Comparison of ENCODE assay signal across 9 cellular contexts in genomic region chr5:56481998-56482698, GRCh38.
DNase-seq lines count a peak whose midpoint lies in the region; ATAC-seq, FAIRE-seq and TF ChIP-seq lines count a peak whose summit lies in the region.
"Had no signal": no experiment of that assay in that cellular context is flagged by ENCODE, and none has a peak within 500 bp of the region (broad histone marks: within the 10 kb centered on the region; RNA-seq: fewer than 3 reads in every experiment).

No MANE protein-coding gene starts in this region.

- ATAC-seq in SK-N-SH treated with all-trans-retinoic acid at 6 μM for 48 hours: no peak
- ATAC-seq in GM18868 (IDR thresholded peaks at IDR 0.05; ENCODE audit: unreplicated experiment): no peak

- no peak overlapping the region for H3K9ac ChIP-seq in SK-N-SH
- peak overlapping the region in 1 of 2 donors; percentile 90 for H3K9ac ChIP-seq in kidney (ENCODE audit: low read length in 2 of 2)
- H3K9ac ChIP-seq in subcutaneous abdominal adipose tissue (ENCODE audit: low read length in 5 of 5): peak overlapping the region in 3 of 5 donors; percentile 65 to 83 (median 73)

- DNase-seq in SK-N-SH (peak; percentile 31), kidney (no peak), 8988T (no peak)
- no peak for DNase-seq in activated T-helper 1 cell treated with anti-CD3 and anti-CD28 coated beads, Interleukin-12 subunit alpha, Interleukin-12 subunit beta, Interleukin-2, Interleukin-4 antibody, amounts not matched to agents 30 ng/mL and 10 ng/mL and 1 ng/mL, durations not matched to agents 14 hours and 24 hours and 36 hours (ENCODE audit: low spot score)
- DNase-seq in stimulated activated CD4-positive, alpha-beta T cell treated with anti-CD3 and anti-CD28 coated beads, Interleukin-12 subunit alpha, Interleukin-12 subunit beta, amount 100 ng/mL, for 4 hours: no peak

- no peaks in the 10 kb centered on the region for H3K79me2 ChIP-seq in SK-N-SH (ENCODE audit: insufficient read depth)

- POLR2A ChIA-PET in SK-N-SH (lab: Yijun Ruan, JAX): interaction anchor here (1.2 to 3.0 kb wide), 3 partner anchors 178 to 231 kb away, joined by 3 to 12 read pairs (median 3); no protein-coding TSS in a partner anchor

- no peaks in the 10 kb centered on the region for H3K9me2 ChIP-seq in SK-N-SH

- intact Hi-C loops in activated T-helper 1 cell treated with anti-CD3 and anti-CD28 coated beads, Interleukin-12 subunit alpha, Interleukin-12 subunit beta, Interleukin-2, Interleukin-4 antibody, amounts not matched to agents 30 ng/mL and 10 ng/mL and 1 ng/mL, durations not matched to agents 14 hours and 24 hours and 36 hours (cut with micrococcal nuclease): loop anchor here (2.0 to 5.0 kb wide), 6 partner anchors 105 to 355 kb away; no protein-coding TSS in a partner anchor
- intact Hi-C loops in kidney (cut with DNase I): no loop called here

- FAIRE-seq in kidney (lab: Jason Lieb, UNC): no peak
- FAIRE-seq: A204.1 had no signal

- no peak overlapping the region for H2AFZ ChIP-seq in SK-N-SH (ENCODE audit: low read depth)

- no peaks in the 10 kb centered on the region for H3K36me3 Mint-ChIP-seq in activated T-helper 1 cell treated with anti-CD3 and anti-CD28 coated beads, Interleukin-12 subunit alpha, Interleukin-12 subunit beta, Interleukin-2, Interleukin-4 antibody, amounts not matched to agents 30 ng/mL and 10 ng/mL and 1 ng/mL, durations not matched to agents 14 hours and 24 hours and 36 hours (ENCODE audit: low read depth)

- H3K27me3 Mint-ChIP-seq in activated T-helper 1 cell treated with anti-CD3 and anti-CD28 coated beads, Interleukin-12 subunit alpha, Interleukin-12 subunit beta, Interleukin-2, Interleukin-4 antibody, amounts not matched to agents 30 ng/mL and 10 ng/mL and 1 ng/mL, durations not matched to agents 14 hours and 24 hours and 36 hours (ENCODE audit: insufficient read depth): no peaks in the 10 kb centered on the region

- peaks cover 32% of the 10 kb centered on the region for H3K4me1 Mint-ChIP-seq in activated T-helper 1 cell treated with anti-CD3 and anti-CD28 coated beads, Interleukin-12 subunit alpha, Interleukin-12 subunit beta, Interleukin-2, Interleukin-4 antibody, amounts not matched to agents 30 ng/mL and 10 ng/mL and 1 ng/mL, durations not matched to agents 14 hours and 24 hours and 36 hours (ENCODE audit: low read depth)

- WGBS in SK-N-SH (ENCODE audit: low lambda C conversion rate): 91% methylated on average over 7 of the region's 7 CpGs

- H3K4me2 ChIP-seq in SK-N-SH: peak overlapping the region; percentile 96

- H3K4me3 ChIP-seq in SK-N-SH (ENCODE audit: low read depth in 2 of 2, low read length in 1 of 2): peak overlapping the region in 1 of 2 experiments; percentile 61; a peak in 1 of 4 replicates
- peak overlapping the region; percentile 77 to 86 for H3K4me3 ChIP-seq in kidney (ENCODE audit: low read length in 2 of 2)
- H3K4me3 ChIP-seq in subcutaneous abdominal adipose tissue (ENCODE audit: low read depth in 1 of 5, low read length in 5 of 5): peak overlapping the region; percentile 69 to 85 (median 75)

- peak overlapping the region; percentile 77 for H3K27ac Mint-ChIP-seq in activated T-helper 1 cell treated with anti-CD3 and anti-CD28 coated beads, Interleukin-12 subunit alpha, Interleukin-12 subunit beta, Interleukin-2, Interleukin-4 antibody, amounts not matched to agents 30 ng/mL and 10 ng/mL and 1 ng/mL, durations not matched to agents 14 hours and 24 hours and 36 hours

- peaks cover 4% of the 10 kb centered on the region for H3F3A ChIP-seq in SK-N-SH (replicated peaks; ENCODE audit: insufficient read depth)

- H3K4me1 ChIP-seq in SK-N-SH (ENCODE audit: control insufficient read depth in 1 of 2, insufficient read depth in 2 of 2, low read depth in 1 of 2, low read length in 1 of 2): peaks cover 6 to 35% of the 10 kb centered on the region in 2 experiments
- peaks cover 9 to 10% of the 10 kb centered on the region in 2 donors for H3K4me1 ChIP-seq in kidney (ENCODE audit: control insufficient read depth in 1 of 2, insufficient read depth in 1 of 2, low read depth in 1 of 2, low read length in 2 of 2)
- H3K4me1 ChIP-seq in subcutaneous abdominal adipose tissue (ENCODE audit: control insufficient read depth in 5 of 5, insufficient read depth in 5 of 5, low read length in 5 of 5): peaks cover 2 to 32% (median 29%) of the 10 kb centered on the region in 5 donors

- H3K36me3 ChIP-seq in SK-N-SH (replicated peaks in 1 of 2; ENCODE audit: control insufficient read depth in 1 of 2, insufficient read depth in 2 of 2, low read length in 1 of 2) (no peaks in the 10 kb centered on the region), kidney (ENCODE audit: control insufficient read depth in 1 of 2, insufficient read depth in 2 of 2, low read length in 2 of 2) (no peaks in the 10 kb centered on the region), subcutaneous abdominal adipose tissue (ENCODE audit: control insufficient read depth in 5 of 5, insufficient read depth in 5 of 5, low read length in 5 of 5) (no peaks in the 10 kb centered on the region)

- CTCF ChIA-PET in SK-N-SH (lab: Yijun Ruan, JAX): interaction anchor here (0.7 to 3.2 kb wide), 10 partner anchors 10 to 333 kb away, joined by 3 to 28 read pairs (median 3); partner anchors contain the start of gene MAP3K1

- H3K9me3 ChIP-seq in SK-N-SH (no peaks in the 10 kb centered on the region), kidney (ENCODE audit: control insufficient read depth in 1 of 2, low read length in 2 of 2) (no peaks in the 10 kb centered on the region), subcutaneous abdominal adipose tissue (ENCODE audit: control insufficient read depth in 5 of 5, low read length in 5 of 5) (peaks cover 0 to 2% (median 0%) of the 10 kb centered on the region in 5 donors)

- peaks cover 9% of the 10 kb centered on the region for H3K9me3 Mint-ChIP-seq in activated T-helper 1 cell treated with anti-CD3 and anti-CD28 coated beads, Interleukin-12 subunit alpha, Interleukin-12 subunit beta, Interleukin-2, Interleukin-4 antibody, amounts not matched to agents 30 ng/mL and 10 ng/mL and 1 ng/mL, durations not matched to agents 14 hours and 24 hours and 36 hours

- no peak for TF ChIP-seq RAD21 in SK-N-SH (IDR thresholded peaks at IDR 0.05; ENCODE audit: low read length)

- H3K27me3 ChIP-seq in SK-N-SH (ENCODE audit: insufficient read depth): no peaks in the 10 kb centered on the region
- no peaks in the 10 kb centered on the region for H3K27me3 ChIP-seq in subcutaneous abdominal adipose tissue (ENCODE audit: control insufficient read depth in 5 of 5, insufficient read depth in 4 of 5, low read length in 5 of 5)

- peak overlapping the region; percentile 83 for H3K4me3 Mint-ChIP-seq in activated T-helper 1 cell treated with anti-CD3 and anti-CD28 coated beads, Interleukin-12 subunit alpha, Interleukin-12 subunit beta, Interleukin-2, Interleukin-4 antibody, amounts not matched to agents 30 ng/mL and 10 ng/mL and 1 ng/mL, durations not matched to agents 14 hours and 24 hours and 36 hours

- peak overlapping the region; percentile 73 to 97; a peak in 3 of 4 replicates for H3K27ac ChIP-seq in SK-N-SH (ENCODE audit: low read depth in 2 of 2, low read length in 1 of 2)
- H3K27ac ChIP-seq in kidney (ENCODE audit: low read depth in 2 of 2, low read length in 2 of 2): peak overlapping the region; percentile 0 to 89
- peak overlapping the region; percentile 79 for H3K27ac ChIP-seq in subcutaneous abdominal adipose tissue (ENCODE audit: low read depth, low read length)

- H4K20me1 ChIP-seq in SK-N-SH (ENCODE audit: insufficient read depth): no peaks in the 10 kb centered on the region

- TF ChIP-seq EP300 in SK-N-SH (IDR thresholded peaks at IDR 0.05; ENCODE audit: borderline replicate concordance in 1 of 2, low read depth in 1 of 2, low read length in 1 of 2): no peak

- no peak for TF ChIP-seq CTCF in SK-N-SH (IDR thresholded peaks at IDR 0.05)
- TF ChIP-seq CTCF in kidney (IDR thresholded peaks at IDR 0.05; ENCODE audit: borderline replicate concordance, extremely low read depth, insufficient read depth): no peak

TF ChIP-seq in SK-N-SH, 30 proteins besides CTCF, POLR2A, EP300 and RAD21 (continues in another document):
- no peak for TF ChIP-seq USF2 (IDR thresholded peaks at IDR 0.05; ENCODE audit: borderline replicate concordance, low read depth, low read length)
- no peak for TF ChIP-seq NFIC (IDR thresholded peaks at IDR 0.05; ENCODE audit: borderline replicate concordance)
- no peak for TF ChIP-seq TCF12 (IDR thresholded peaks at IDR 0.05)
- no peak for TF ChIP-seq POLR2AphosphoS5 (IDR thresholded peaks at IDR 0.05; ENCODE audit: low read depth, low read length)
- no peak for TF ChIP-seq SMC3 (IDR thresholded peaks at IDR 0.05; ENCODE audit: low read depth, low read length)
- TF ChIP-seq CHD2 (IDR thresholded peaks at IDR 0.05; ENCODE audit: low read length, partially characterized antibody): no peak

TF ChIP-seq in SK-N-SH treated with all-trans-retinoic acid at 6 μM for 48 hours, 23 proteins besides CTCF, POLR2A, EP300 and RAD21 (continues in another document):
- TF ChIP-seq CREB5 (CRISPR knock-in tag; IDR thresholded peaks at IDR 0.05; ENCODE audit: low read depth) (no peak), ISL1 (CRISPR knock-in tag; IDR thresholded peaks at IDR 0.05) (no peak), OSR1 (CRISPR knock-in tag; IDR thresholded peaks at IDR 0.05) (no peak), ZNF8 (CRISPR knock-in tag; IDR thresholded peaks at IDR 0.05) (no peak), SNAI2 (CRISPR knock-in tag; IDR thresholded peaks at IDR 0.05) (no peak), TOX (CRISPR knock-in tag; IDR thresholded peaks at IDR 0.05; ENCODE audit: borderline replicate concordance) (no peak)
